1 cellular context compared by ENCODE assay signal in the genomic region with DNA sequence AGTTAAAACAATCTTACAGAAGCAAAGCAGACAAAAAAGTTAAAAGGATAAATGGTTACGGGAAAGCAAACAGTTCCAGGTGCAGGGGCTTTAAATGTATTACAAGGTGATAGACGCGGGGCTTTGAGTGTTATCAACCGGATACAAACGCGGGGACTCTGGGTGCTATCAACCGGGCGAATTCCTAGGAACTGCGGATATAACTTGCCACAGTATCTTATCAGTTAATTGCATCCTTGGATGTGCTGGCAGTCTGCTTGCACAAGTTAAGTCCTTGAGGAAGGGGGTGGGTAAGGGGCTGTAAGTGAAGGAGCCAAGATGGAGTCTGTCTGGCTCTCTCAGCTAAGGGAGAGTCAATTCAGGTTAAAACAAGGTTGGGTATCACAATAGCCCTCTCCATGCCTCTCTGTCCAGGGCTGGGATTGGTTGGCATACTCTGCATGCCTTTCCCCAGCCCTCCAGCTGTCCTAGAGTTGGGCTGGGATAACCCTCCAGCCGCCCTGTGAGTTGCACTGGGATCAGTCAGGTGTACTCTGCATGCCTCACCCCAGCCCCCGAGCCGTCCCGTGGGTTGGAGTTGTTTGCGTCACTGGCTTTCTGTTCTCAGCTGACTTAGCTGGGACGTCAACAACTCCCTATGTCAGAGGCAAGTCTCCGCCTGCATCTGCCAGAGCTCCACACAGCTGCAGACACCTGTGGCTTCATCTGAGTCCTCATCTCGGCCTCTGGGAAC.
TF ChIP-seq lines count a peak whose summit lies in the region.

No MANE protein-coding gene starts in this region.

TF ChIP-seq in K562, 482 proteins besides CTCF, POLR2A, EP300 and RAD21 (continued from another document and continues in another):
- TF ChIP-seq, protein P1, sequence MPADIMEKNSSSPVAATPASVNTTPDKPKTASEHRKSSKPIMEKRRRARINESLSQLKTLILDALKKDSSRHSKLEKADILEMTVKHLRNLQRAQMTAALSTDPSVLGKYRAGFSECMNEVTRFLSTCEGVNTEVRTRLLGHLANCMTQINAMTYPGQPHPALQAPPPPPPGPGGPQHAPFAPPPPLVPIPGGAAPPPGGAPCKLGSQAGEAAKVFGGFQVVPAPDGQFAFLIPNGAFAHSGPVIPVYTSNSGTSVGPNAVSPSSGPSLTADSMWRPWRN (IDR thresholded peaks at IDR 0.05; ENCODE audit: low read depth) = no peak; the same call in 1 of the 2 replicates
- no peak for TF ChIP-seq THRAP3 (IDR thresholded peaks at IDR 0.05; ENCODE audit: borderline replicate concordance)
- no peak for TF ChIP-seq SMAD2 (IDR thresholded peaks at IDR 0.05; ENCODE audit: low read depth, low read length)
- no peak for TF ChIP-seq BRF1 (IDR thresholded peaks at IDR 0.05; ENCODE audit: borderline replicate concordance, extremely low read depth, insufficient read length)
- TF ChIP-seq NFATC3 (IDR thresholded peaks at IDR 0.05) = no peak
- TF ChIP-seq, protein P2, sequence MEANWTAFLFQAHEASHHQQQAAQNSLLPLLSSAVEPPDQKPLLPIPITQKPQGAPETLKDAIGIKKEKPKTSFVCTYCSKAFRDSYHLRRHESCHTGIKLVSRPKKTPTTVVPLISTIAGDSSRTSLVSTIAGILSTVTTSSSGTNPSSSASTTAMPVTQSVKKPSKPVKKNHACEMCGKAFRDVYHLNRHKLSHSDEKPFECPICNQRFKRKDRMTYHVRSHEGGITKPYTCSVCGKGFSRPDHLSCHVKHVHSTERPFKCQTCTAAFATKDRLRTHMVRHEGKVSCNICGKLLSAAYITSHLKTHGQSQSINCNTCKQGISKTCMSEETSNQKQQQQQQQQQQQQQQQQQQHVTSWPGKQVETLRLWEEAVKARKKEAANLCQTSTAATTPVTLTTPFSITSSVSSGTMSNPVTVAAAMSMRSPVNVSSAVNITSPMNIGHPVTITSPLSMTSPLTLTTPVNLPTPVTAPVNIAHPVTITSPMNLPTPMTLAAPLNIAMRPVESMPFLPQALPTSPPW (CRISPR knock-in tag; IDR thresholded peaks at IDR 0.05) = peak; percentile 83
- TF ChIP-seq ZNF384 (IDR thresholded peaks at IDR 0.05; ENCODE audit: low read depth, low read length) = no peak
- peak; percentile 85; the same call in 1 of the 2 replicates for TF ChIP-seq CTBP1 (IDR thresholded peaks at IDR 0.05; ENCODE audit: borderline replicate concordance)
- TF ChIP-seq, protein P3, sequence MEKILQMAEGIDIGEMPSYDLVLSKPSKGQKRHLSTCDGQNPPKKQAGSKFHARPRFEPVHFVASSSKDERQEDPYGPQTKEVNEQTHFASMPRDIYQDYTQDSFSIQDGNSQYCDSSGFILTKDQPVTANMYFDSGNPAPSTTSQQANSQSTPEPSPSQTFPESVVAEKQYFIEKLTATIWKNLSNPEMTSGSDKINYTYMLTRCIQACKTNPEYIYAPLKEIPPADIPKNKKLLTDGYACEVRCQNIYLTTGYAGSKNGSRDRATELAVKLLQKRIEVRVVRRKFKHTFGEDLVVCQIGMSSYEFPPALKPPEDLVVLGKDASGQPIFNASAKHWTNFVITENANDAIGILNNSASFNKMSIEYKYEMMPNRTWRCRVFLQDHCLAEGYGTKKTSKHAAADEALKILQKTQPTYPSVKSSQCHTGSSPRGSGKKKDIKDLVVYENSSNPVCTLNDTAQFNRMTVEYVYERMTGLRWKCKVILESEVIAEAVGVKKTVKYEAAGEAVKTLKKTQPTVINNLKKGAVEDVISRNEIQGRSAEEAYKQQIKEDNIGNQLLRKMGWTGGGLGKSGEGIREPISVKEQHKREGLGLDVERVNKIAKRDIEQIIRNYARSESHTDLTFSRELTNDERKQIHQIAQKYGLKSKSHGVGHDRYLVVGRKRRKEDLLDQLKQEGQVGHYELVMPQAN (IDR thresholded peaks at IDR 0.05; ENCODE audit: borderline replicate concordance) = 0 out of 2 replicates have a peak, but pooled peaks have one; percentile 18
- TF ChIP-seq HNRNPUL1 (IDR thresholded peaks at IDR 0.05; ENCODE audit: low read length) = no peak
- TF ChIP-seq RBM39 (optimal IDR thresholded peaks at IDR 0.05; ENCODE audit: low read depth, low read length) = no peak
- TF ChIP-seq, protein P4, sequence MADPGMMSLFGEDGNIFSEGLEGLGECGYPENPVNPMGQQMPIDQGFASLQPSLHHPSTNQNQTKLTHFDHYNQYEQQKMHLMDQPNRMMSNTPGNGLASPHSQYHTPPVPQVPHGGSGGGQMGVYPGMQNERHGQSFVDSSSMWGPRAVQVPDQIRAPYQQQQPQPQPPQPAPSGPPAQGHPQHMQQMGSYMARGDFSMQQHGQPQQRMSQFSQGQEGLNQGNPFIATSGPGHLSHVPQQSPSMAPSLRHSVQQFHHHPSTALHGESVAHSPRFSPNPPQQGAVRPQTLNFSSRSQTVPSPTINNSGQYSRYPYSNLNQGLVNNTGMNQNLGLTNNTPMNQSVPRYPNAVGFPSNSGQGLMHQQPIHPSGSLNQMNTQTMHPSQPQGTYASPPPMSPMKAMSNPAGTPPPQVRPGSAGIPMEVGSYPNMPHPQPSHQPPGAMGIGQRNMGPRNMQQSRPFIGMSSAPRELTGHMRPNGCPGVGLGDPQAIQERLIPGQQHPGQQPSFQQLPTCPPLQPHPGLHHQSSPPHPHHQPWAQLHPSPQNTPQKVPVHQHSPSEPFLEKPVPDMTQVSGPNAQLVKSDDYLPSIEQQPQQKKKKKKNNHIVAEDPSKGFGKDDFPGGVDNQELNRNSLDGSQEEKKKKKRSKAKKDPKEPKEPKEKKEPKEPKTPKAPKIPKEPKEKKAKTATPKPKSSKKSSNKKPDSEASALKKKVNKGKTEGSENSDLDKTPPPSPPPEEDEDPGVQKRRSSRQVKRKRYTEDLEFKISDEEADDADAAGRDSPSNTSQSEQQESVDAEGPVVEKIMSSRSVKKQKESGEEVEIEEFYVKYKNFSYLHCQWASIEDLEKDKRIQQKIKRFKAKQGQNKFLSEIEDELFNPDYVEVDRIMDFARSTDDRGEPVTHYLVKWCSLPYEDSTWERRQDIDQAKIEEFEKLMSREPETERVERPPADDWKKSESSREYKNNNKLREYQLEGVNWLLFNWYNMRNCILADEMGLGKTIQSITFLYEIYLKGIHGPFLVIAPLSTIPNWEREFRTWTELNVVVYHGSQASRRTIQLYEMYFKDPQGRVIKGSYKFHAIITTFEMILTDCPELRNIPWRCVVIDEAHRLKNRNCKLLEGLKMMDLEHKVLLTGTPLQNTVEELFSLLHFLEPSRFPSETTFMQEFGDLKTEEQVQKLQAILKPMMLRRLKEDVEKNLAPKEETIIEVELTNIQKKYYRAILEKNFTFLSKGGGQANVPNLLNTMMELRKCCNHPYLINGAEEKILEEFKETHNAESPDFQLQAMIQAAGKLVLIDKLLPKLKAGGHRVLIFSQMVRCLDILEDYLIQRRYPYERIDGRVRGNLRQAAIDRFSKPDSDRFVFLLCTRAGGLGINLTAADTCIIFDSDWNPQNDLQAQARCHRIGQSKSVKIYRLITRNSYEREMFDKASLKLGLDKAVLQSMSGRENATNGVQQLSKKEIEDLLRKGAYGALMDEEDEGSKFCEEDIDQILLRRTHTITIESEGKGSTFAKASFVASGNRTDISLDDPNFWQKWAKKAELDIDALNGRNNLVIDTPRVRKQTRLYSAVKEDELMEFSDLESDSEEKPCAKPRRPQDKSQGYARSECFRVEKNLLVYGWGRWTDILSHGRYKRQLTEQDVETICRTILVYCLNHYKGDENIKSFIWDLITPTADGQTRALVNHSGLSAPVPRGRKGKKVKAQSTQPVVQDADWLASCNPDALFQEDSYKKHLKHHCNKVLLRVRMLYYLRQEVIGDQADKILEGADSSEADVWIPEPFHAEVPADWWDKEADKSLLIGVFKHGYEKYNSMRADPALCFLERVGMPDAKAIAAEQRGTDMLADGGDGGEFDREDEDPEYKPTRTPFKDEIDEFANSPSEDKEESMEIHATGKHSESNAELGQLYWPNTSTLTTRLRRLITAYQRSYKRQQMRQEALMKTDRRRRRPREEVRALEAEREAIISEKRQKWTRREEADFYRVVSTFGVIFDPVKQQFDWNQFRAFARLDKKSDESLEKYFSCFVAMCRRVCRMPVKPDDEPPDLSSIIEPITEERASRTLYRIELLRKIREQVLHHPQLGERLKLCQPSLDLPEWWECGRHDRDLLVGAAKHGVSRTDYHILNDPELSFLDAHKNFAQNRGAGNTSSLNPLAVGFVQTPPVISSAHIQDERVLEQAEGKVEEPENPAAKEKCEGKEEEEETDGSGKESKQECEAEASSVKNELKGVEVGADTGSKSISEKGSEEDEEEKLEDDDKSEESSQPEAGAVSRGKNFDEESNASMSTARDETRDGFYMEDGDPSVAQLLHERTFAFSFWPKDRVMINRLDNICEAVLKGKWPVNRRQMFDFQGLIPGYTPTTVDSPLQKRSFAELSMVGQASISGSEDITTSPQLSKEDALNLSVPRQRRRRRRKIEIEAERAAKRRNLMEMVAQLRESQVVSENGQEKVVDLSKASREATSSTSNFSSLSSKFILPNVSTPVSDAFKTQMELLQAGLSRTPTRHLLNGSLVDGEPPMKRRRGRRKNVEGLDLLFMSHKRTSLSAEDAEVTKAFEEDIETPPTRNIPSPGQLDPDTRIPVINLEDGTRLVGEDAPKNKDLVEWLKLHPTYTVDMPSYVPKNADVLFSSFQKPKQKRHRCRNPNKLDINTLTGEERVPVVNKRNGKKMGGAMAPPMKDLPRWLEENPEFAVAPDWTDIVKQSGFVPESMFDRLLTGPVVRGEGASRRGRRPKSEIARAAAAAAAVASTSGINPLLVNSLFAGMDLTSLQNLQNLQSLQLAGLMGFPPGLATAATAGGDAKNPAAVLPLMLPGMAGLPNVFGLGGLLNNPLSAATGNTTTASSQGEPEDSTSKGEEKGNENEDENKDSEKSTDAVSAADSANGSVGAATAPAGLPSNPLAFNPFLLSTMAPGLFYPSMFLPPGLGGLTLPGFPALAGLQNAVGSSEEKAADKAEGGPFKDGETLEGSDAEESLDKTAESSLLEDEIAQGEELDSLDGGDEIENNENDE (IDR thresholded peaks at IDR 0.05; ENCODE audit: low read depth, low read length) = no peak
- TF ChIP-seq FOXJ3 (CRISPR knock-in tag; IDR thresholded peaks at IDR 0.05) = no peak
- TF ChIP-seq SMAD4 (CRISPR knock-in tag; conservative IDR thresholded peaks at IDR 0.05) = peak; percentile 100
- TF ChIP-seq SPI1 (IDR thresholded peaks at IDR 0.05; ENCODE audit: borderline replicate concordance, low read depth, low read length) = no peak
- peak in 1 of 3 experiments; percentile 59 for TF ChIP-seq YY1 (IDR thresholded peaks at IDR 0.05; ENCODE audit: borderline replicate concordance in 1 of 3, control insufficient read depth in 1 of 3, extremely low read depth in 1 of 3, insufficient read depth in 3 of 3, insufficient read length in 1 of 3, insufficient replicate concordance in 2 of 3, low read depth in 1 of 3, low read length in 2 of 3)
- no peak for TF ChIP-seq HNRNPK (IDR thresholded peaks at IDR 0.05; ENCODE audit: low read depth, low read length, poor library complexity, severe bottlenecking)
- TF ChIP-seq, protein P5, sequence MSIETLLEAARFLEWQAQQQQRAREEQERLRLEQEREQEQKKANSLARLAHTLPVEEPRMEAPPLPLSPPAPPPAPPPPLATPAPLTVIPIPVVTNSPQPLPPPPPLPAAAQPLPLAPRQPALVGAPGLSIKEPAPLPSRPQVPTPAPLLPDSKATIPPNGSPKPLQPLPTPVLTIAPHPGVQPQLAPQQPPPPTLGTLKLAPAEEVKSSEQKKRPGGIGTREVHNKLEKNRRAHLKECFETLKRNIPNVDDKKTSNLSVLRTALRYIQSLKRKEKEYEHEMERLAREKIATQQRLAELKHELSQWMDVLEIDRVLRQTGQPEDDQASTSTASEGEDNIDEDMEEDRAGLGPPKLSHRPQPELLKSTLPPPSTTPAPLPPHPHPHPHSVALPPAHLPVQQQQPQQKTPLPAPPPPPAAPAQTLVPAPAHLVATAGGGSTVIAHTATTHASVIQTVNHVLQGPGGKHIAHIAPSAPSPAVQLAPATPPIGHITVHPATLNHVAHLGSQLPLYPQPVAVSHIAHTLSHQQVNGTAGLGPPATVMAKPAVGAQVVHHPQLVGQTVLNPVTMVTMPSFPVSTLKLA (conservative IDR thresholded peaks at IDR 0.05) = peak in 1 of 2 experiments; percentile 57; a peak in 1 of 4 replicates
- TF ChIP-seq HDAC6 (IDR thresholded peaks at IDR 0.05; ENCODE audit: low read depth, low read length) = no peak
- peak; percentile 95 for TF ChIP-seq KLF16 (IDR thresholded peaks at IDR 0.05)
- TF ChIP-seq, protein P6, sequence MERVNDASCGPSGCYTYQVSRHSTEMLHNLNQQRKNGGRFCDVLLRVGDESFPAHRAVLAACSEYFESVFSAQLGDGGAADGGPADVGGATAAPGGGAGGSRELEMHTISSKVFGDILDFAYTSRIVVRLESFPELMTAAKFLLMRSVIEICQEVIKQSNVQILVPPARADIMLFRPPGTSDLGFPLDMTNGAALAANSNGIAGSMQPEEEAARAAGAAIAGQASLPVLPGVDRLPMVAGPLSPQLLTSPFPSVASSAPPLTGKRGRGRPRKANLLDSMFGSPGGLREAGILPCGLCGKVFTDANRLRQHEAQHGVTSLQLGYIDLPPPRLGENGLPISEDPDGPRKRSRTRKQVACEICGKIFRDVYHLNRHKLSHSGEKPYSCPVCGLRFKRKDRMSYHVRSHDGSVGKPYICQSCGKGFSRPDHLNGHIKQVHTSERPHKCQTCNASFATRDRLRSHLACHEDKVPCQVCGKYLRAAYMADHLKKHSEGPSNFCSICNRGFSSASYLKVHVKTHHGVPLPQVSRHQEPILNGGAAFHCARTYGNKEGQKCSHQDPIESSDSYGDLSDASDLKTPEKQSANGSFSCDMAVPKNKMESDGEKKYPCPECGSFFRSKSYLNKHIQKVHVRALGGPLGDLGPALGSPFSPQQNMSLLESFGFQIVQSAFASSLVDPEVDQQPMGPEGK (CRISPR knock-in tag; IDR thresholded peaks at IDR 0.05; ENCODE audit: borderline replicate concordance) = peak; percentile 99
- TF ChIP-seq RB1 (IDR thresholded peaks at IDR 0.05; ENCODE audit: low read depth) = no peak
- TF ChIP-seq PCBP2 (IDR thresholded peaks at IDR 0.05; ENCODE audit: low read depth, low read length, poor library complexity, severe bottlenecking) = no peak
- TF ChIP-seq CBFB (CRISPR knock-in tag; IDR thresholded peaks at IDR 0.05) = no peak
- no peak for TF ChIP-seq MCM7 (IDR thresholded peaks at IDR 0.05)
